ENCODE assay signal across 12 cellular contexts in genomic region chr7:129845972-129846327, GRCh38.
DNase-seq lines count a peak whose midpoint lies in the region; ATAC-seq, FAIRE-seq and TF ChIP-seq lines count a peak whose summit lies in the region.
"Had no signal": no experiment of that assay in that cellular context is flagged by ENCODE, and none has a peak within 500 bp of the region (broad histone marks: within the 10 kb centered on the region; RNA-seq: fewer than 3 reads in every experiment).

No MANE protein-coding gene starts in this region.

- no peaks in the 10 kb centered on the region for H3K27me3 ChIP-seq in CD4-positive, CD25-positive, alpha-beta regulatory T cell (ENCODE audit: control insufficient read depth, insufficient read depth, low read length)
- H3K27me3 ChIP-seq in KMS-11 (ENCODE audit: insufficient read depth, low read depth) (no peaks in the 10 kb centered on the region), bronchial epithelial cell (ENCODE audit: control insufficient read depth, insufficient read depth, low read length) (no peaks in the 10 kb centered on the region)

- no peaks in the 10 kb centered on the region for H3K27me3 Mint-ChIP-seq in CD4-positive, CD25-positive, alpha-beta regulatory T cell
- peaks cover 5% of the 10 kb centered on the region for H3K27me3 Mint-ChIP-seq in endothelial cell (ENCODE audit: unreplicated experiment)
- H3K27me3 Mint-ChIP-seq: memory B cell had no signal

- H3K27ac ChIP-seq in CD4-positive, CD25-positive, alpha-beta regulatory T cell (ENCODE audit: insufficient read depth, low read length, poor library complexity, severe bottlenecking) = no peak overlapping the region
- no peak overlapping the region; the same call in 1 of the 2 replicates for H3K27ac ChIP-seq in KMS-11

- peaks cover 28 to 57% (median 37%) of the 10 kb centered on the region in 4 donors for H3K4me1 Mint-ChIP-seq in CD4-positive, CD25-positive, alpha-beta regulatory T cell
- peaks cover 41% of the 10 kb centered on the region for H3K4me1 Mint-ChIP-seq in endothelial cell (ENCODE audit: unreplicated experiment)

- no peak overlapping the region for H3K4me3 Mint-ChIP-seq in CD4-positive, CD25-positive, alpha-beta regulatory T cell
- no peak overlapping the region for H3K4me3 Mint-ChIP-seq in endothelial cell (ENCODE audit: unreplicated experiment)
- H3K4me3 Mint-ChIP-seq: memory B cell had no signal

- no peak for DNase-seq in CD4-positive, CD25-positive, alpha-beta regulatory T cell
- DNase-seq in bronchial epithelial cell (ENCODE audit: low read depth) (peak; percentile 92), non-pigmented ciliary epithelial cell (ENCODE audit: low read depth) (peak; percentile 71), T-helper 9 cell (no peak), endothelial cell (ENCODE audit: low spot score) (no peak), NCI-H187 (lab: John Stamatoyannopoulos, UW) (no peak)
- DNase-seq in stimulated activated CD4-positive, alpha-beta T cell treated with anti-CD3 and anti-CD28 coated beads, Interleukin-15, amount 100 ng/mL, for 24 hours = no peak
- DNase-seq: erythroblast; KG1; stimulated activated naive CD4-positive, alpha-beta T cell had no signal

- H3K4me3 ChIP-seq in CD4-positive, CD25-positive, alpha-beta regulatory T cell (ENCODE audit: low read depth, low read length) = no peak overlapping the region
- H3K4me3 ChIP-seq in KMS-11 (IDR thresholded peaks at IDR 0.05; ENCODE audit: insufficient read depth, low read depth, low read length) = no peak overlapping the region
- H3K4me3 ChIP-seq in bronchial epithelial cell (ENCODE audit: low read depth, low read length) = no peak overlapping the region

- peak overlapping the region in 2 of 3 donors; percentile 5 to 60 for H3K27ac Mint-ChIP-seq in CD4-positive, CD25-positive, alpha-beta regulatory T cell
- no peak overlapping the region for H3K27ac Mint-ChIP-seq in endothelial cell (ENCODE audit: unreplicated experiment)
- H3K27ac Mint-ChIP-seq: memory B cell had no signal

- H3K4me1 ChIP-seq in CD4-positive, CD25-positive, alpha-beta regulatory T cell (ENCODE audit: control insufficient read depth, insufficient read depth, low read length, poor library complexity, severe bottlenecking) = peaks cover 32% of the 10 kb centered on the region
- peaks cover 40% of the 10 kb centered on the region for H3K4me1 ChIP-seq in KMS-11 (ENCODE audit: low read depth, poor library complexity, severe bottlenecking)

- no peak for ATAC-seq in CD4-positive, CD25-positive, alpha-beta regulatory T cell (ENCODE audit: low read depth in 2 of 2)

- no peaks in the 10 kb centered on the region for H3K9me3 ChIP-seq in CD4-positive, CD25-positive, alpha-beta regulatory T cell (ENCODE audit: control insufficient read depth in 2 of 2, low read length in 2 of 2)

- H4K20me1 ChIP-seq in KMS-11 (ENCODE audit: insufficient read depth) = no peaks in the 10 kb centered on the region; the same call in 1 of the 2 replicates

- 0 out of 2 replicates have a peak overlapping the region, but pooled peaks have one; percentile 1 for H3K4me2 ChIP-seq in KMS-11

- H3K36me3 ChIP-seq in CD4-positive, CD25-positive, alpha-beta regulatory T cell (ENCODE audit: control insufficient read depth, insufficient read depth, low read length) = peaks cover 3% of the 10 kb centered on the region
- H3K36me3 ChIP-seq in KMS-11 (ENCODE audit: insufficient read depth) (no peaks in the 10 kb centered on the region), bronchial epithelial cell (ENCODE audit: control insufficient read depth, insufficient read depth, low read length) (peaks cover 3% of the 10 kb centered on the region)

- H3K79me2 ChIP-seq in KMS-11 (ENCODE audit: insufficient read depth, low read depth) = peaks cover 3% of the 10 kb centered on the region; the same call in 1 of the 2 replicates

- TF ChIP-seq CTCF in KMS-11 (conservative IDR thresholded peaks at IDR 0.05; ENCODE audit: low read depth, low read length) (no peak), bronchial epithelial cell (IDR thresholded peaks at IDR 0.05; ENCODE audit: insufficient read depth, low read length, severe bottlenecking) (no peak), endothelial cell (IDR thresholded peaks at IDR 0.05; ENCODE audit: unreplicated experiment) (no peak)

- H3K9ac ChIP-seq in KMS-11 = no peak overlapping the region

- H3K9me3 Mint-ChIP-seq in CD4-positive, CD25-positive, alpha-beta regulatory T cell = no peaks in the 10 kb centered on the region
- no peaks in the 10 kb centered on the region for H3K9me3 Mint-ChIP-seq in endothelial cell (ENCODE audit: unreplicated experiment)
- H3K9me3 Mint-ChIP-seq: memory B cell had no signal

- no peak for FAIRE-seq in bronchial epithelial cell (lab: Jason Lieb, UNC)

- H3K36me3 Mint-ChIP-seq in CD4-positive, CD25-positive, alpha-beta regulatory T cell = no peaks in the 10 kb centered on the region
- no peaks in the 10 kb centered on the region for H3K36me3 Mint-ChIP-seq in endothelial cell (ENCODE audit: low read depth, unreplicated experiment)

- H2AFZ ChIP-seq in KMS-11 (ENCODE audit: low read depth) = no peak overlapping the region

Comparison
In these comparisons a context has a peak if more than half of its experiments do, and no peak if none do; other contexts are left out.
1. DNase-seq: peak in bronchial epithelial cell (single experiment) and non-pigmented ciliary epithelial cell (single experiment); none in CD4-positive, CD25-positive, alpha-beta regulatory T cell (0 of 3), T-helper 9 cell (single experiment), stimulated activated CD4-positive, alpha-beta T cell treated with anti-CD3 and anti-CD28 coated beads, Interleukin-15, amount 100 ng/mL, for 24 hours (single experiment), endothelial cell (single experiment) and NCI-H187 (0 of 2).